In genomic region chr19:19429361-19429760, GRCh38 we compare ENCODE assay signal across 24 cellular contexts. TPM values are rescaled to one million over a fixed set of nuclear protein-coding genes. Genes with fewer than 3 reads are reported as not detected.
A peak's percentile ranks its signal among the peaks of the same experiment; 100 is the strongest.
DNase-seq lines count a peak whose midpoint lies in the region; ATAC-seq and TF ChIP-seq lines count a peak whose summit lies in the region.
"Had no signal": no experiment of that assay in that cellular context is flagged by ENCODE, and none has a peak within 500 bp of the region (broad histone marks: within the 10 kb centered on the region; RNA-seq: fewer than 3 reads in every experiment).

No MANE protein-coding gene starts in this region.

- DNase-seq in activated CD4-positive, alpha-beta T cell treated with anti-CD3 and anti-CD28 coated beads, Interleukin-2, amount 10 ng/mL, durations not matched to agents 24 days and 14 days: no peak
- no peak for DNase-seq in activated CD4-positive, alpha-beta T cell treated with anti-CD3 and anti-CD28 coated beads, Interleukin-2, amount 10 ng/mL, durations not matched to agents 7 days and 5 days
- DNase-seq in WTC11 (ENCODE audit: low spot score) (no peak), foreskin keratinocyte (peak in 1 of 2 donors; percentile 66), progenitor cell of endocrine pancreas (ENCODE audit: low spot score, unreplicated experiment) (no peak), GM19238 (ENCODE audit: insufficient read length, low spot score) (no peak)
- DNase-seq in activated T-cell treated with anti-CD3 and anti-CD28 coated beads, Interleukin-2, amount 50 U/mL, for 4 hours: no peak
- DNase-seq: activated CD4-positive, alpha-beta T cell treated with anti-CD3 and anti-CD28 coated beads, Interleukin-2, amount 50 U/mL, for 48 hours; activated naive CD4-positive, alpha-beta T cell; BE2C; central memory CD4-positive, alpha-beta T cell; erythroblast; gastrocnemius medialis; kidney glomerular epithelial cell; NCI-H1417 treated with DMSO at 0.1 percent for 48 hours; NCI-H2107; NCI-H510A; NK-92 treated with Interleukin-12 subunit alpha and Interleukin-12 subunit beta, amount 100 ng/mL, for 24 hours; right lobe of liver; T-helper 2 cell had no signal

- ATAC-seq in WTC11: no peak
- peak; percentile 72 for ATAC-seq in foreskin keratinocyte
- no peak for ATAC-seq in activated T-cell treated with anti-CD3 and anti-CD28 coated beads, Interleukin-2, amount 50 U/mL, for 4 hours
- ATAC-seq in HG03280 (IDR thresholded peaks at IDR 0.05; ENCODE audit: unreplicated experiment): no peak
- ATAC-seq: gastrocnemius medialis, right lobe of liver had no signal

- peaks cover 14% of the 10 kb centered on the region for H3K36me3 Mint-ChIP-seq in activated CD4-positive, alpha-beta T cell treated with anti-CD3 and anti-CD28 coated beads, Interleukin-2, amount 10 ng/mL, durations not matched to agents 24 days and 14 days (ENCODE audit: low read depth)
- H3K36me3 Mint-ChIP-seq in activated CD4-positive, alpha-beta T cell treated with anti-CD3 and anti-CD28 coated beads, Interleukin-2, amount 10 ng/mL, durations not matched to agents 7 days and 5 days (ENCODE audit: low read depth): peaks cover 10% of the 10 kb centered on the region
- no peaks in the 10 kb centered on the region for H3K36me3 Mint-ChIP-seq in WTC11
- H3K36me3 Mint-ChIP-seq in progenitor cell of endocrine pancreas (ENCODE audit: insufficient read depth): no peaks in the 10 kb centered on the region
- H3K36me3 Mint-ChIP-seq in activated T-cell treated with anti-CD3 and anti-CD28 coated beads, Interleukin-2, amount 50 U/mL, for 4 hours (ENCODE audit: insufficient read depth): peaks cover 3% of the 10 kb centered on the region
- H3K36me3 Mint-ChIP-seq: IgD-negative memory B cell had no signal

- TF ChIP-seq CTCF in WTC11 (IDR thresholded peaks at IDR 0.05): no peak
- TF ChIP-seq CTCF in foreskin keratinocyte (conservative IDR thresholded peaks at IDR 0.05): no peak
- TF ChIP-seq CTCF in progenitor cell of endocrine pancreas (IDR thresholded peaks at IDR 0.05; ENCODE audit: unreplicated experiment): no peak

- no peaks in the 10 kb centered on the region for H3K27me3 Mint-ChIP-seq in activated CD4-positive, alpha-beta T cell treated with anti-CD3 and anti-CD28 coated beads, Interleukin-2, amount 10 ng/mL, durations not matched to agents 24 days and 14 days
- H3K27me3 Mint-ChIP-seq in activated CD4-positive, alpha-beta T cell treated with anti-CD3 and anti-CD28 coated beads, Interleukin-2, amount 10 ng/mL, durations not matched to agents 7 days and 5 days: no peaks in the 10 kb centered on the region
- H3K27me3 Mint-ChIP-seq in WTC11 (ENCODE audit: low read depth): no peaks in the 10 kb centered on the region
- no peaks in the 10 kb centered on the region for H3K27me3 Mint-ChIP-seq in progenitor cell of endocrine pancreas
- H3K27me3 Mint-ChIP-seq in activated T-cell treated with anti-CD3 and anti-CD28 coated beads, Interleukin-2, amount 50 U/mL, for 4 hours (ENCODE audit: low read depth): no peaks in the 10 kb centered on the region
- H3K27me3 Mint-ChIP-seq: IgD-negative memory B cell had no signal

- H3K27ac ChIP-seq in foreskin keratinocyte: no peak overlapping the region
- H3K27ac ChIP-seq: gastrocnemius medialis, right lobe of liver, SJSA1, upper lobe of left lung had no signal

- POLR2A ChIA-PET in activated CD4-positive, alpha-beta T cell treated with anti-CD3 and anti-CD28 coated beads, Interleukin-2, amount 10 ng/mL, durations not matched to agents 7 days and 5 days (lab: Charles Lee): no interaction called here
- POLR2A ChIA-PET in WTC11 (lab: Charles Lee): interaction anchor here (1.5 kb wide), 1 partner anchor 46 kb away, joined by 3 read pairs; no protein-coding TSS in a partner anchor

- peaks cover 27% of the 10 kb centered on the region for H3K4me1 Mint-ChIP-seq in activated CD4-positive, alpha-beta T cell treated with anti-CD3 and anti-CD28 coated beads, Interleukin-2, amount 10 ng/mL, durations not matched to agents 24 days and 14 days
- H3K4me1 Mint-ChIP-seq in activated CD4-positive, alpha-beta T cell treated with anti-CD3 and anti-CD28 coated beads, Interleukin-2, amount 10 ng/mL, durations not matched to agents 7 days and 5 days: peaks cover 31% of the 10 kb centered on the region
- peaks cover 51% of the 10 kb centered on the region for H3K4me1 Mint-ChIP-seq in WTC11
- peaks cover 3% of the 10 kb centered on the region for H3K4me1 Mint-ChIP-seq in progenitor cell of endocrine pancreas (ENCODE audit: low read depth)
- peaks cover 81% of the 10 kb centered on the region for H3K4me1 Mint-ChIP-seq in activated T-cell treated with anti-CD3 and anti-CD28 coated beads, Interleukin-2, amount 50 U/mL, for 4 hours (ENCODE audit: low read depth)

- H3K4me1 ChIP-seq in foreskin keratinocyte: peaks cover 3% of the 10 kb centered on the region
- H3K4me1 ChIP-seq: BE2C, SJSA1 had no signal

- no peaks in the 10 kb centered on the region for H3K9me3 Mint-ChIP-seq in activated CD4-positive, alpha-beta T cell treated with anti-CD3 and anti-CD28 coated beads, Interleukin-2, amount 10 ng/mL, durations not matched to agents 24 days and 14 days
- no peaks in the 10 kb centered on the region for H3K9me3 Mint-ChIP-seq in activated CD4-positive, alpha-beta T cell treated with anti-CD3 and anti-CD28 coated beads, Interleukin-2, amount 10 ng/mL, durations not matched to agents 7 days and 5 days
- H3K9me3 Mint-ChIP-seq in WTC11: no peaks in the 10 kb centered on the region
- no peaks in the 10 kb centered on the region for H3K9me3 Mint-ChIP-seq in progenitor cell of endocrine pancreas (ENCODE audit: low read depth)
- H3K9me3 Mint-ChIP-seq in activated T-cell treated with anti-CD3 and anti-CD28 coated beads, Interleukin-2, amount 50 U/mL, for 4 hours: no peaks in the 10 kb centered on the region
- H3K9me3 Mint-ChIP-seq: IgD-negative memory B cell had no signal

- intact Hi-C loops in activated CD4-positive, alpha-beta T cell treated with anti-CD3 and anti-CD28 coated beads, Interleukin-2, amount 10 ng/mL, durations not matched to agents 24 days and 14 days (cut with micrococcal nuclease): no loop called here

- no peak overlapping the region for H3K4me3 Mint-ChIP-seq in activated CD4-positive, alpha-beta T cell treated with anti-CD3 and anti-CD28 coated beads, Interleukin-2, amount 10 ng/mL, durations not matched to agents 24 days and 14 days
- no peak overlapping the region for H3K4me3 Mint-ChIP-seq in activated CD4-positive, alpha-beta T cell treated with anti-CD3 and anti-CD28 coated beads, Interleukin-2, amount 10 ng/mL, durations not matched to agents 7 days and 5 days
- H3K4me3 Mint-ChIP-seq in WTC11: no peak overlapping the region
- no peak overlapping the region for H3K4me3 Mint-ChIP-seq in progenitor cell of endocrine pancreas (ENCODE audit: low read depth)
- H3K4me3 Mint-ChIP-seq in activated T-cell treated with anti-CD3 and anti-CD28 coated beads, Interleukin-2, amount 50 U/mL, for 4 hours: no peak overlapping the region

- CTCF ChIA-PET in activated CD4-positive, alpha-beta T cell treated with anti-CD3 and anti-CD28 coated beads, Interleukin-2, amount 10 ng/mL, durations not matched to agents 7 days and 5 days (lab: Charles Lee): interaction anchor here (0.7 kb wide), 1 partner anchor 63 kb away, joined by 6 read pairs; no protein-coding TSS in a partner anchor
- CTCF ChIA-PET in WTC11 (lab: Charles Lee): interaction anchor here (0.7 to 1.1 kb wide), 2 partner anchors 16 to 61 kb away, joined by 3 to 4 read pairs; no protein-coding TSS in a partner anchor

- H3K27ac Mint-ChIP-seq in activated CD4-positive, alpha-beta T cell treated with anti-CD3 and anti-CD28 coated beads, Interleukin-2, amount 10 ng/mL, durations not matched to agents 24 days and 14 days: peak overlapping the region; percentile 45
- H3K27ac Mint-ChIP-seq in activated CD4-positive, alpha-beta T cell treated with anti-CD3 and anti-CD28 coated beads, Interleukin-2, amount 10 ng/mL, durations not matched to agents 7 days and 5 days: no peak overlapping the region
- H3K27ac Mint-ChIP-seq in WTC11 (peak overlapping the region; percentile 90), progenitor cell of endocrine pancreas (peak overlapping the region; percentile 74)
- H3K27ac Mint-ChIP-seq: IgD-negative memory B cell had no signal

- no peaks in the 10 kb centered on the region for H3K27me3 ChIP-seq in foreskin keratinocyte
- H3K27me3 ChIP-seq: BE2C, gastrocnemius medialis, right lobe of liver, SJSA1, upper lobe of left lung had no signal

TF ChIP-seq in WTC11, 78 proteins besides CTCF, POLR2A, EP300 and RAD21 (continues in another document):
- TF ChIP-seq FOXP4 (CRISPR knock-in tag; IDR thresholded peaks at IDR 0.05): no peak
- no peak for TF ChIP-seq CREB1 (CRISPR knock-in tag; IDR thresholded peaks at IDR 0.05)
- TF ChIP-seq ZMAT4 (CRISPR knock-in tag; IDR thresholded peaks at IDR 0.05): no peak

RNA-seq across cellular contexts. Expression of gene GATAD2A, which starts 23.9 kb away (rescaled TPM):
- 134 and 135 TPM in 2 replicates for total RNA-seq in activated CD4-positive, alpha-beta T cell treated with anti-CD3 and anti-CD28 coated beads, Interleukin-2, amount 10 ng/mL, durations not matched to agents 24 days and 14 days
- total RNA-seq in activated CD4-positive, alpha-beta T cell treated with anti-CD3 and anti-CD28 coated beads, Interleukin-2, amount 10 ng/mL, durations not matched to agents 7 days and 5 days: 100 to 1,000 TPM; 122 to 135 TPM
- 186 to 209 TPM (median 189 TPM) in 3 replicates for total RNA-seq in WTC11 (2021)
- 67.7 and 80.2 TPM in 2 replicates for total RNA-seq in foreskin keratinocyte
- 23.9 and 25.9 TPM in 2 replicates for polyA plus RNA-seq in foreskin keratinocyte
- 91.0 and 98.7 TPM in 2 replicates for total RNA-seq in progenitor cell of endocrine pancreas
- total RNA-seq in activated T-cell treated with anti-CD3 and anti-CD28 coated beads, Interleukin-2, amount 50 U/mL, for 4 hours: 100 to 1,000 TPM; 187 to 240 (median 205) TPM
